1 cellular context compared by ENCODE assay signal in genomic region chr2:12196495-12196894, GRCh38.
TF ChIP-seq lines count a peak whose summit lies in the region.

No MANE protein-coding gene starts in this region.

TF ChIP-seq in GM12878, 131 proteins besides CTCF, POLR2A, EP300 and RAD21:
- TF ChIP-seq NR2F1 (conservative IDR thresholded peaks at IDR 0.05) (peak; percentile 74), PBX3 (IDR thresholded peaks at IDR 0.05; ENCODE audit: insufficient replicate concordance, low read depth, low read length) (no peak), CEBPB (IDR thresholded peaks at IDR 0.05; ENCODE audit: borderline replicate concordance in 1 of 2, low read depth in 2 of 2, low read length in 2 of 2) (no peak), HDGF (IDR thresholded peaks at IDR 0.05) (no peak), ATF3 (IDR thresholded peaks at IDR 0.05; ENCODE audit: borderline replicate concordance, extremely low read depth, low read depth, low read length) (no peak), ZNF24 (IDR thresholded peaks at IDR 0.05) (peak; percentile 94)
